In genomic region chr19:48513289-48514122, GRCh38 we compare ENCODE assay signal across 1 cellular context.
TF ChIP-seq lines count a peak whose summit lies in the region.

No MANE protein-coding gene starts in this region.

TF ChIP-seq in HepG2, 621 proteins besides CTCF, POLR2A, EP300 and RAD21 (continued from another document and continues in another):
- TF ChIP-seq ZBTB26 (CRISPR knock-in tag; IDR thresholded peaks at IDR 0.05; ENCODE audit: borderline replicate concordance) (no peak), NONO (IDR thresholded peaks at IDR 0.05) (no peak), NONO (CRISPR knock-in tag; conservative IDR thresholded peaks at IDR 0.05) (peak; percentile 42; the same call in 1 of the 2 replicates), SAFB2 (CRISPR knock-in tag; IDR thresholded peaks at IDR 0.05; ENCODE audit: borderline replicate concordance, low read depth) (no peak), PPARG (CRISPR knock-in tag; conservative IDR thresholded peaks at IDR 0.05) (no peak), ZNF362 (CRISPR knock-in tag; IDR thresholded peaks at IDR 0.05; ENCODE audit: borderline replicate concordance) (no peak), KAT2B (IDR thresholded peaks at IDR 0.05; ENCODE audit: borderline replicate concordance, low read depth, low read length) (no peak), GPBP1L1 (CRISPR knock-in tag; IDR thresholded peaks at IDR 0.05) (no peak), U2AF1 (optimal IDR thresholded peaks at IDR 0.05; ENCODE audit: low read depth, low read length) (no peak), MYPOP (CRISPR knock-in tag; IDR thresholded peaks at IDR 0.05) (peak; percentile 83; the same call in 1 of the 2 replicates), KLF12 (CRISPR knock-in tag; IDR thresholded peaks at IDR 0.05; ENCODE audit: borderline replicate concordance) (no peak), SMYD3 (CRISPR knock-in tag; IDR thresholded peaks at IDR 0.05) (no peak), SNAPC4 (CRISPR knock-in tag; IDR thresholded peaks at IDR 0.05) (no peak), SPEN (CRISPR knock-in tag; IDR thresholded peaks at IDR 0.05; ENCODE audit: low read depth) (no peak), FOXO1 (CRISPR knock-in tag; IDR thresholded peaks at IDR 0.05) (no peak), STAT6 (CRISPR knock-in tag; IDR thresholded peaks at IDR 0.05; ENCODE audit: borderline replicate concordance) (no peak), TARDBP (CRISPR knock-in tag; IDR thresholded peaks at IDR 0.05) (peak; percentile 61), ZNF264 (CRISPR knock-in tag; IDR thresholded peaks at IDR 0.05) (no peak), MZF1 (CRISPR knock-in tag; IDR thresholded peaks at IDR 0.05; ENCODE audit: borderline replicate concordance) (0 out of 2 replicates have a peak, but pooled peaks have one; percentile 79), KDM5B (CRISPR knock-in tag; IDR thresholded peaks at IDR 0.05; ENCODE audit: borderline replicate concordance) (no peak; the same call in 1 of the 2 replicates), FOXJ3 (CRISPR knock-in tag; IDR thresholded peaks at IDR 0.05; ENCODE audit: borderline replicate concordance) (no peak), ZNF782 (CRISPR knock-in tag; IDR thresholded peaks at IDR 0.05; ENCODE audit: borderline replicate concordance) (no peak), SETDB1 (CRISPR knock-in tag; IDR thresholded peaks at IDR 0.05; ENCODE audit: borderline replicate concordance) (no peak), HNRNPH1 (optimal IDR thresholded peaks at IDR 0.05; ENCODE audit: low read depth, low read length) (no peak), MAFK (conservative IDR thresholded peaks at IDR 0.05 in 1 of 2, IDR thresholded peaks at IDR 0.05 in 1 of 2; ENCODE audit: low read length in 2 of 2) (no peak), NCOA1 (CRISPR knock-in tag; IDR thresholded peaks at IDR 0.05) (no peak), NBN (conservative IDR thresholded peaks at IDR 0.05) (no peak), TFDP1 (CRISPR knock-in tag; IDR thresholded peaks at IDR 0.05; ENCODE audit: borderline replicate concordance) (peak; percentile 19; the same call in 1 of the 2 replicates), ZXDC (CRISPR knock-in tag; IDR thresholded peaks at IDR 0.05) (no peak), ZBTB2 (CRISPR knock-in tag; IDR thresholded peaks at IDR 0.05; ENCODE audit: low read depth) (no peak), ZNF224 (CRISPR knock-in tag; IDR thresholded peaks at IDR 0.05) (no peak), ZNF652 (CRISPR knock-in tag; IDR thresholded peaks at IDR 0.05; ENCODE audit: borderline replicate concordance, low read depth) (no peak)
